27 cellular contexts compared by ENCODE assay signal in the genomic region with DNA sequence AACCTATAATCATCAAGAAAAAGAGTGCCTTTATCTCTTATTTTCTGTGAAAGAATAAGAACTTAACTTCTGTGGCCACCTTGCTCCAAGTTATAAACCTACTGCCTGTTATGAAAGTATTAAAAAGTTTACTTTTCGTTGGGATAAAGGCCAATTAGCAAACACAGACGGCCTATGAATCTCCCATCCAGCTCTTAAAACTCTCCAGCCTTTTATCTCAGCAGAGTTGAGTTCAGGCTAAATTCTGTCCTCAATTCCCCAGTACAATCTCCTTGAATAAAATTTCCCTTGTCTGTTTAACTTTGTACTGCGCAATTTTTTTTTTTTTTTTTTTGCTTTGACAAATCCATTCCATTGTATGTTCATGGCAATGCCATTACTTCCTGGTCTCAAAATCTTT.
"Had no signal": no experiment of that assay in that cellular context is flagged by ENCODE, and none has a peak within 500 bp of the region (broad histone marks: within the 10 kb centered on the region; RNA-seq: fewer than 3 reads in every experiment).

No MANE protein-coding gene starts in this region.

- H2AFZ ChIP-seq: hepatocyte had no signal

- H3K4me3 ChIP-seq: colonic mucosa, dorsolateral prefrontal cortex, gastroesophageal sphincter, heart left ventricle, hepatocyte, left lung, lung had no signal

- H3K79me2 ChIP-seq: hepatocyte had no signal

- H3K4me1 Mint-ChIP-seq: endodermal cell, memory B cell, naive B cell had no signal

- H3K4me1 ChIP-seq: colonic mucosa, foreskin keratinocyte, gastroesophageal sphincter, heart left ventricle, left lung had no signal

- H3K36me3 Mint-ChIP-seq: memory B cell, naive B cell had no signal

- H3K9me3 Mint-ChIP-seq: endodermal cell had no signal

- H3K36me3 ChIP-seq: colonic mucosa, gastroesophageal sphincter, heart left ventricle, left lung had no signal

- H3K27me3 Mint-ChIP-seq: dendritic cell treated with granulocyte-macrophage colony-stimulating factor and Interleukin-4, amounts not matched to agents 40 ng/mL and 50 ng/mL, for 4 days; effector memory CD8-positive, alpha-beta T cell; memory B cell; naive B cell had no signal

- ATAC-seq: effector memory CD8-positive, alpha-beta T cell; esophagus mucosa; foreskin keratinocyte; gastroesophageal sphincter; heart left ventricle; left lung; left ventricle myocardium superior had no signal

- H3K4me2 ChIP-seq: hepatocyte had no signal

- H3K27ac ChIP-seq: colonic mucosa, dorsolateral prefrontal cortex, epithelial cell of prostate, foreskin keratinocyte, gastroesophageal sphincter, heart left ventricle, hepatocyte, left lung had no signal

- H3K9me3 ChIP-seq: colonic mucosa had no signal

- DNase-seq: colonic mucosa; cortex of kidney; dorsolateral prefrontal cortex; effector CD8-positive, alpha-beta T cell; effector memory CD8-positive, alpha-beta T cell; endodermal cell; erythroblast; foreskin keratinocyte; heart left ventricle; hypothalamus; immature natural killer cell; islet precursor cell; kidney; kidney glomerular epithelial cell; left lung; left ventricle myocardium superior; mammary epithelial cell; mesendoderm; midbrain; naive B cell had no signal

- H3K27ac Mint-ChIP-seq: dendritic cell treated with granulocyte-macrophage colony-stimulating factor and Interleukin-4, amounts not matched to agents 40 ng/mL and 50 ng/mL, for 4 days; effector memory CD8-positive, alpha-beta T cell; endodermal cell; immature natural killer cell; memory B cell; naive B cell had no signal

- H3K4me3 Mint-ChIP-seq: dendritic cell treated with granulocyte-macrophage colony-stimulating factor and Interleukin-4, amounts not matched to agents 40 ng/mL and 50 ng/mL, for 4 days; effector memory CD8-positive, alpha-beta T cell; endodermal cell; immature natural killer cell; memory B cell; naive B cell had no signal

- H3K27me3 ChIP-seq: colonic mucosa, dorsolateral prefrontal cortex, foreskin keratinocyte, gastroesophageal sphincter, heart left ventricle, hepatocyte, left lung had no signal
